ENCODE assay signal across 12 cellular contexts in genomic region chr12:3225154-3225795, GRCh38.
DNase-seq lines count a peak whose midpoint lies in the region; ATAC-seq and TF ChIP-seq lines count a peak whose summit lies in the region.
"Had no signal": no experiment of that assay in that cellular context is flagged by ENCODE, and none has a peak within 500 bp of the region (broad histone marks: within the 10 kb centered on the region; RNA-seq: fewer than 3 reads in every experiment).

No MANE protein-coding gene starts in this region.

- H3K27ac ChIP-seq in A673 (ENCODE audit: low read depth, low read length, poor library complexity, severe bottlenecking) = peak overlapping the region; percentile 56
- H3K27ac ChIP-seq: C4-2B had no signal

- BruUV-seq in A673 (replicated peaks; lab: Mats Ljungman, UMichigan) = no TSS peak

- H3K9me3 Mint-ChIP-seq in activated naive CD8-positive, alpha-beta T cell treated with anti-CD3 and anti-CD28 coated beads for 36 hours = peaks cover 2% of the 10 kb centered on the region

- H3K36me3 Mint-ChIP-seq in activated naive CD8-positive, alpha-beta T cell treated with anti-CD3 and anti-CD28 coated beads for 36 hours = no peaks in the 10 kb centered on the region

- no peak for TF ChIP-seq CTCF in A673 (conservative IDR thresholded peaks at IDR 0.05; ENCODE audit: low read depth, low read length)

- H3K4me3 Mint-ChIP-seq in activated naive CD8-positive, alpha-beta T cell treated with anti-CD3 and anti-CD28 coated beads for 36 hours = no peak overlapping the region
- H3K4me3 Mint-ChIP-seq: activated CD4-positive, alpha-beta T cell treated with anti-CD3 and anti-CD28 coated beads for 36 hours; memory B cell had no signal

- H3K4me1 ChIP-seq in A673 (ENCODE audit: insufficient read depth, low read length, poor library complexity, severe bottlenecking) = peaks cover 22% of the 10 kb centered on the region

- H3K27me3 Mint-ChIP-seq in activated naive CD8-positive, alpha-beta T cell treated with anti-CD3 and anti-CD28 coated beads for 36 hours = no peaks in the 10 kb centered on the region
- H3K27me3 Mint-ChIP-seq: activated CD4-positive, alpha-beta T cell treated with anti-CD3 and anti-CD28 coated beads for 36 hours had no signal

- intact Hi-C loops in A673 (cut with micrococcal nuclease; ENCODE audit: unreplicated experiment) = no loop called here

- peak overlapping the region; percentile 31 for H3K27ac Mint-ChIP-seq in activated naive CD8-positive, alpha-beta T cell treated with anti-CD3 and anti-CD28 coated beads for 36 hours
- H3K27ac Mint-ChIP-seq: activated CD4-positive, alpha-beta T cell treated with anti-CD3 and anti-CD28 coated beads for 36 hours; memory B cell had no signal

- CTCF ChIA-PET in A673 (lab: Charles Lee) = interaction anchor here (0.6 to 1.5 kb wide), 2 partner anchors 23 to 50 kb away, joined by 3 read pairs; no protein-coding TSS in a partner anchor

- ATAC-seq in GM19328 (IDR thresholded peaks at IDR 0.05; ENCODE audit: unreplicated experiment) (no peak), GM18909 (IDR thresholded peaks at IDR 0.05; ENCODE audit: poor library complexity, unreplicated experiment) (no peak)
- ATAC-seq: activated CD4-positive, alpha-beta T cell treated with anti-CD3 and anti-CD28 coated beads for 36 hours; GM12878 had no signal

- no peak overlapping the region for H3K4me3 ChIP-seq in A673 (ENCODE audit: low read depth, low read length, poor library complexity, severe bottlenecking)
- H3K4me3 ChIP-seq: GM12878 had no signal

- H3K9me3 ChIP-seq in A673 (ENCODE audit: low read depth, low read length, poor library complexity, severe bottlenecking) = no peaks in the 10 kb centered on the region

- POLR2A ChIA-PET in A673 (lab: Charles Lee; ENCODE audit: low non-redundant PET) = no interaction called here

- peak; percentile 79 for DNase-seq in A673 (ENCODE audit: low spot score)
- DNase-seq in HT1080 (ENCODE audit: low read depth) = peak; percentile 98
- DNase-seq in activated naive CD8-positive, alpha-beta T cell treated with anti-CD3 and anti-CD28 coated beads for 36 hours = no peak
- DNase-seq in iris pigment epithelial cell (ENCODE audit: low read depth) = peak; percentile 94
- no peak for DNase-seq in COLO668 (lab: John Stamatoyannopoulos, UW; ENCODE audit: unreplicated experiment)
- DNase-seq in COR-L47 (lab: John Stamatoyannopoulos, UW) = no peak
- DNase-seq: activated CD4-positive, alpha-beta T cell treated with anti-CD3 and anti-CD28 coated beads for 36 hours had no signal

- peaks cover 11% of the 10 kb centered on the region for H3K4me1 Mint-ChIP-seq in activated naive CD8-positive, alpha-beta T cell treated with anti-CD3 and anti-CD28 coated beads for 36 hours
- H3K4me1 Mint-ChIP-seq: activated CD4-positive, alpha-beta T cell treated with anti-CD3 and anti-CD28 coated beads for 36 hours had no signal

- H3K36me3 ChIP-seq in A673 (ENCODE audit: insufficient read depth, low read length, poor library complexity, severe bottlenecking) = no peaks in the 10 kb centered on the region

- H3K27me3 ChIP-seq in A673 (replicated peaks; ENCODE audit: insufficient read depth, low read depth, low read length, poor library complexity) = no peaks in the 10 kb centered on the region

Comparison
In these comparisons a context has a peak if more than half of its experiments do, and no peak if none do; other contexts are left out.
1. DNase-seq: peak in A673 (single experiment), HT1080 (single experiment) and iris pigment epithelial cell (single experiment); none in activated naive CD8-positive, alpha-beta T cell treated with anti-CD3 and anti-CD28 coated beads for 36 hours (single experiment), COLO668 (single experiment) and COR-L47 (single experiment).